In genomic region chr6:107704377-107705013, GRCh38 we compare ENCODE assay signal across 8 cellular contexts.
DNase-seq lines count a peak whose midpoint lies in the region; ATAC-seq and TF ChIP-seq lines count a peak whose summit lies in the region.

No MANE protein-coding gene starts in this region.

- intact Hi-C loops in OCI-LY7 (cut with micrococcal nuclease; ENCODE audit: unreplicated experiment), result loop anchor here (2.0 to 10.0 kb wide), 2 partner anchors 30 to 140 kb away; no protein-coding TSS in a partner anchor
- intact Hi-C loops in aorta (cut with DNase I), result loop anchor here in 1 of 2 donors (1.0 to 10.0 kb wide), 2 partner anchors 29 to 380 kb away; no protein-coding TSS in a partner anchor

- H3K9me2 ChIP-seq in OCI-LY7 (ENCODE audit: insufficient read depth, low read length), result no peaks in the 10 kb centered on the region

- peak; percentile 54 for TF ChIP-seq CTCF in GM13976 (IDR thresholded peaks at IDR 0.05; ENCODE audit: borderline replicate concordance, control extremely low read depth, extremely low read depth, insufficient read depth, missing control alignments)
- TF ChIP-seq CTCF in OCI-LY7 (conservative IDR thresholded peaks at IDR 0.05; ENCODE audit: low read length), result peak; percentile 96

- H3K4me1 ChIP-seq in OCI-LY7 (ENCODE audit: insufficient read depth, low read length, poor library complexity, severe bottlenecking) (no peaks in the 10 kb centered on the region), aorta (ENCODE audit: control insufficient read depth in 1 of 2, insufficient read depth in 2 of 2, low read length in 2 of 2) (no peaks in the 10 kb centered on the region)

- in situ Hi-C loops in GM13976 (cut with MboI; ENCODE audit: low sequenced_read_pairs, unreplicated experiment), result no loop called here

- no peaks in the 10 kb centered on the region for H4K20me1 ChIP-seq in OCI-LY7 (ENCODE audit: insufficient read depth, low read length)

- H3K36me3 Mint-ChIP-seq in effector memory CD8-positive, alpha-beta T cell (ENCODE audit: insufficient read depth), result peaks cover 31% of the 10 kb centered on the region

- peak; percentile 37 for ATAC-seq in effector memory CD8-positive, alpha-beta T cell (replicated peaks)
- no peak for ATAC-seq in aorta (ENCODE audit: low FRiP score)
- ATAC-seq in GM21528 (IDR thresholded peaks at IDR 0.05; ENCODE audit: low FRiP score, unreplicated experiment), result no peak
- no peak for ATAC-seq in HG03378 (IDR thresholded peaks at IDR 0.05; ENCODE audit: unreplicated experiment)

- no peaks in the 10 kb centered on the region for H3K9me3 Mint-ChIP-seq in effector memory CD8-positive, alpha-beta T cell

- H3K79me2 ChIP-seq in OCI-LY7 (ENCODE audit: insufficient read depth, low read depth, low read length), result no peaks in the 10 kb centered on the region

- H3K4me3 ChIP-seq in OCI-LY7 (ENCODE audit: low read depth, low read length, poor library complexity, severe bottlenecking), result no peak overlapping the region
- H3K4me3 ChIP-seq in aorta (ENCODE audit: low read length in 2 of 2), result no peak overlapping the region

- H3K9me3 ChIP-seq in OCI-LY7 (ENCODE audit: low read length) (no peaks in the 10 kb centered on the region), aorta (ENCODE audit: control insufficient read depth, low read length) (no peaks in the 10 kb centered on the region)

- peak overlapping the region; percentile 20 to 49 for H3K27ac Mint-ChIP-seq in effector memory CD8-positive, alpha-beta T cell

- DNase-seq in CD1c-positive myeloid dendritic cell (ENCODE audit: extremely low spot score) (peak; percentile 50), GM13976 (ENCODE audit: low spot score) (peak; percentile 53), OCI-LY7 (ENCODE audit: low spot score) (peak; percentile 69), midbrain (lab: John Stamatoyannopoulos, UW) (peak; percentile 47), aorta (no peak)
- DNase-seq in effector memory CD8-positive, alpha-beta T cell, result peak; percentile 27 to 39 (median 36)

- no peak overlapping the region for H3K4me2 ChIP-seq in OCI-LY7 (ENCODE audit: low read length)

- H3K27ac ChIP-seq in OCI-LY7 (ENCODE audit: low read depth, low read length, poor library complexity, severe bottlenecking) (no peak overlapping the region), aorta (ENCODE audit: low read depth in 1 of 2, low read length in 2 of 2) (no peak overlapping the region)

- no TSS peak for BruUV-seq in OCI-LY7 (replicated peaks; lab: Mats Ljungman, UMichigan)

- CTCF ChIA-PET in OCI-LY7 (lab: Charles Lee; ENCODE audit: unreplicated experiment), result no interaction called here

- H3K36me3 ChIP-seq in OCI-LY7 (ENCODE audit: insufficient read depth, low read length) (no peaks in the 10 kb centered on the region), aorta (ENCODE audit: control insufficient read depth in 1 of 2, insufficient read depth in 2 of 2, low read length in 1 of 2) (no peaks in the 10 kb centered on the region)

- POLR2A ChIA-PET in OCI-LY7 (lab: Charles Lee), result no interaction called here

- H2AFZ ChIP-seq in OCI-LY7 (ENCODE audit: low read length), result no peak overlapping the region

- H3K27me3 Mint-ChIP-seq in effector memory CD8-positive, alpha-beta T cell, result no peaks in the 10 kb centered on the region

- H3K27me3 ChIP-seq in aorta (ENCODE audit: control insufficient read depth in 1 of 2, insufficient read depth in 2 of 2, low read length in 1 of 2), result no peaks in the 10 kb centered on the region

- peaks cover 11 to 31% of the 10 kb centered on the region in 2 donors for H3K4me1 Mint-ChIP-seq in effector memory CD8-positive, alpha-beta T cell (ENCODE audit: low read depth in 2 of 2)

- no peak overlapping the region for H3K4me3 Mint-ChIP-seq in effector memory CD8-positive, alpha-beta T cell

- 21 to 22% methylated on average over 7 of the region's 7 CpGs for WGBS in aorta, 2 donors

Comparison
In these comparisons a context has a peak if more than half of its experiments do, and no peak if none do; other contexts are left out.
1. DNase-seq: peak in CD1c-positive myeloid dendritic cell (single experiment), GM13976 (single experiment), OCI-LY7 (single experiment), effector memory CD8-positive, alpha-beta T cell (3 of 3) and midbrain (single experiment); none in aorta (0 of 2).